In genomic region chr19:16573925-16574324, GRCh38 we compare ENCODE assay signal across 11 cellular contexts. TPM values are rescaled to one million over a fixed set of nuclear protein-coding genes. Genes with fewer than 3 reads are reported as not detected.
DNase-seq lines count a peak whose midpoint lies in the region; ATAC-seq and TF ChIP-seq lines count a peak whose summit lies in the region.
"Had no signal": no experiment of that assay in that cellular context is flagged by ENCODE, and none has a peak within 500 bp of the region (broad histone marks: within the 10 kb centered on the region; RNA-seq: fewer than 3 reads in every experiment).

No MANE protein-coding gene starts in this region.

- H3K27ac ChIP-seq in muscle layer of duodenum (ENCODE audit: low read length) (no peak overlapping the region), vagina (no peak overlapping the region)
- H3K27ac ChIP-seq: testis had no signal

- H3K4me1 Mint-ChIP-seq in stimulated activated naive CD8-positive, alpha-beta T cell treated with anti-CD3 and anti-CD28 coated beads, Interleukin-15, Interleukin-2, amounts not matched to agents 100 ng/mL and 50 ng/mL, for 24 hours (ENCODE audit: low read depth), result peaks cover 57% of the 10 kb centered on the region
- peaks cover 54% of the 10 kb centered on the region for H3K4me1 Mint-ChIP-seq in activated naive CD8-positive, alpha-beta T cell (ENCODE audit: low read depth)

- H3K4me1 ChIP-seq in muscle layer of duodenum (ENCODE audit: control insufficient read depth in 1 of 2, insufficient read depth in 2 of 2, low read length in 2 of 2), result peaks cover 19 to 34% of the 10 kb centered on the region in 2 donors
- H3K4me1 ChIP-seq in vagina, result peaks cover 47% of the 10 kb centered on the region

- H3K9me3 ChIP-seq in muscle layer of duodenum (ENCODE audit: control insufficient read depth in 1 of 2, low read length in 2 of 2) (no peaks in the 10 kb centered on the region), vagina (no peaks in the 10 kb centered on the region)
- H3K9me3 ChIP-seq: testis had no signal

- H3K27ac Mint-ChIP-seq in stimulated activated naive CD8-positive, alpha-beta T cell treated with anti-CD3 and anti-CD28 coated beads, Interleukin-15, Interleukin-2, amounts not matched to agents 100 ng/mL and 50 ng/mL, for 24 hours, result peak overlapping the region; percentile 72
- peak overlapping the region; percentile 97 for H3K27ac Mint-ChIP-seq in activated naive CD8-positive, alpha-beta T cell

- H3K36me3 Mint-ChIP-seq in stimulated activated naive CD8-positive, alpha-beta T cell treated with anti-CD3 and anti-CD28 coated beads, Interleukin-15, Interleukin-2, amounts not matched to agents 100 ng/mL and 50 ng/mL, for 24 hours (ENCODE audit: low read depth), result peaks cover 43% of the 10 kb centered on the region
- no peaks in the 10 kb centered on the region for H3K36me3 Mint-ChIP-seq in activated naive CD8-positive, alpha-beta T cell

- no peak for ATAC-seq in stimulated activated naive CD8-positive, alpha-beta T cell treated with anti-CD3 and anti-CD28 coated beads, Interleukin-15, Interleukin-2, amounts not matched to agents 100 U/mL and 50 U/mL, for 24 hours

- peak overlapping the region; percentile 94 for H3K4me3 Mint-ChIP-seq in stimulated activated naive CD8-positive, alpha-beta T cell treated with anti-CD3 and anti-CD28 coated beads, Interleukin-15, Interleukin-2, amounts not matched to agents 100 ng/mL and 50 ng/mL, for 24 hours
- H3K4me3 Mint-ChIP-seq in activated naive CD8-positive, alpha-beta T cell, result peak overlapping the region; percentile 98

- no peak for TF ChIP-seq CTCF in vagina (IDR thresholded peaks at IDR 0.05)

- H3K4me3 ChIP-seq in muscle layer of duodenum (ENCODE audit: low read depth in 1 of 2, low read length in 2 of 2) (peak overlapping the region; percentile 79 to 97), vagina (no peak overlapping the region)

- no peaks in the 10 kb centered on the region for H3K9me3 Mint-ChIP-seq in stimulated activated naive CD8-positive, alpha-beta T cell treated with anti-CD3 and anti-CD28 coated beads, Interleukin-15, Interleukin-2, amounts not matched to agents 100 ng/mL and 50 ng/mL, for 24 hours
- H3K9me3 Mint-ChIP-seq in activated naive CD8-positive, alpha-beta T cell (ENCODE audit: low read depth), result no peaks in the 10 kb centered on the region

- H3K36me3 ChIP-seq in muscle layer of duodenum (ENCODE audit: control insufficient read depth in 1 of 2, insufficient read depth in 2 of 2, low read length in 2 of 2), result peaks cover 25 to 40% of the 10 kb centered on the region in 2 donors
- H3K36me3 ChIP-seq in vagina, result peaks cover 0 to 34% of the 10 kb centered on the region in 2 donors

- DNase-seq in stimulated activated naive CD8-positive, alpha-beta T cell treated with anti-CD3 and anti-CD28 coated beads, Interleukin-15, Interleukin-2, amounts not matched to agents 100 U/mL and 50 U/mL, for 24 hours, result no peak
- no peak for DNase-seq in NCI-H1694 (lab: John Stamatoyannopoulos, UW)
- no peak for DNase-seq in T-helper 9 cell
- no peak for DNase-seq in NCI-H524 (lab: John Stamatoyannopoulos, UW)
- DNase-seq in vagina (ENCODE audit: extremely low spot score in 2 of 2), result no peak
- DNase-seq: DMS53, small intestine, testis had no signal

- H3K27me3 ChIP-seq in muscle layer of duodenum (ENCODE audit: low read depth, low read length), result no peaks in the 10 kb centered on the region
- H3K27me3 ChIP-seq in vagina, result no peaks in the 10 kb centered on the region
- H3K27me3 ChIP-seq: testis had no signal

- no peak for TF ChIP-seq POLR2A in vagina (IDR thresholded peaks at IDR 0.05)

- intact Hi-C loops in vagina (cut with DNase I), result loop anchor here (2.0 to 5.0 kb wide), 2 partner anchors 55 to 83 kb away; partner anchors contain the start of gene MED26

- no peaks in the 10 kb centered on the region for H3K27me3 Mint-ChIP-seq in stimulated activated naive CD8-positive, alpha-beta T cell treated with anti-CD3 and anti-CD28 coated beads, Interleukin-15, Interleukin-2, amounts not matched to agents 100 ng/mL and 50 ng/mL, for 24 hours
- H3K27me3 Mint-ChIP-seq in activated naive CD8-positive, alpha-beta T cell, result no peaks in the 10 kb centered on the region

RNA-seq across cellular contexts. Expression of gene SLC35E1, which starts 1.7 kb away (rescaled TPM):
- 21.6 TPM for total RNA-seq in vagina

RNA-seq across cellular contexts. Expression of gene CHERP, which starts 31.7 kb away (rescaled TPM):
- total RNA-seq in vagina, result 17.2 TPM

RNA-seq across cellular contexts. Expression of gene MED26, which starts 54.1 kb away (rescaled TPM):
- total RNA-seq in vagina, result 11.3 TPM

Comparison
In these comparisons a context has a peak if more than half of its experiments do, and no peak if none do; other contexts are left out.
1. H3K4me3 ChIP-seq: peak in muscle layer of duodenum (2 of 2); none in vagina (0 of 2).